Comparison of ENCODE assay signal across 13 cellular contexts in genomic region chr9:93598647-93599241, GRCh38. TPM values are rescaled to one million over a fixed set of nuclear protein-coding genes. Genes with fewer than 3 reads are reported as not detected.
DNase-seq lines count a peak whose midpoint lies in the region; ATAC-seq and TF ChIP-seq lines count a peak whose summit lies in the region.
"Had no signal": no experiment of that assay in that cellular context is flagged by ENCODE, and none has a peak within 500 bp of the region (broad histone marks: within the 10 kb centered on the region; RNA-seq: fewer than 3 reads in every experiment).

No MANE protein-coding gene starts in this region.

- peaks cover 0 to 2% (median 0%) of the 10 kb centered on the region in 7 donors for H3K9me3 Mint-ChIP-seq in CD4-positive, CD25-positive, alpha-beta regulatory T cell

- ATAC-seq in CD4-positive, CD25-positive, alpha-beta regulatory T cell (ENCODE audit: low read depth in 2 of 2): peak in 1 of 2 donors; percentile 42
- ATAC-seq in mucosa of descending colon (peak; percentile 63), GM21723 (IDR thresholded peaks at IDR 0.05; ENCODE audit: unreplicated experiment) (no peak), HG03469 (IDR thresholded peaks at IDR 0.05; ENCODE audit: unreplicated experiment) (no peak)
- ATAC-seq: esophagus mucosa had no signal

- no peaks in the 10 kb centered on the region for H3K9me3 ChIP-seq in CD4-positive, CD25-positive, alpha-beta regulatory T cell (ENCODE audit: control insufficient read depth in 2 of 2, low read length in 2 of 2)
- no peaks in the 10 kb centered on the region for H3K9me3 ChIP-seq in colonic mucosa
- no peaks in the 10 kb centered on the region for H3K9me3 ChIP-seq in mucosa of descending colon

- peak in 2 of 3 donors; percentile 22 to 82 for DNase-seq in CD4-positive, CD25-positive, alpha-beta regulatory T cell
- DNase-seq in Jurkat, Clone E6-1 (ENCODE audit: low read depth, low spot score): peak; percentile 45
- DNase-seq in colonic mucosa: peak; percentile 37
- DNase-seq in mucosa of descending colon: peak in 1 of 3 donors; percentile 47
- no peak for DNase-seq in ureter (ENCODE audit: low spot score)
- no peak for DNase-seq in stimulated activated CD4-positive, alpha-beta T cell treated with anti-CD3 and anti-CD28 coated beads, Interleukin-12 subunit alpha, Interleukin-12 subunit beta, amount 100 ng/mL, for 4 hours
- DNase-seq: DMS79 treated with DMSO at 0.1 percent for 48 hours, kidney glomerular epithelial cell, MM.1S, trophoblast cell had no signal

- H3K36me3 ChIP-seq in CD4-positive, CD25-positive, alpha-beta regulatory T cell (ENCODE audit: control insufficient read depth, insufficient read depth, low read length): no peaks in the 10 kb centered on the region
- H3K36me3 ChIP-seq in colonic mucosa (no peaks in the 10 kb centered on the region), mucosa of descending colon (ENCODE audit: low read depth) (no peaks in the 10 kb centered on the region)

- H3K4me3 ChIP-seq in CD4-positive, CD25-positive, alpha-beta regulatory T cell (ENCODE audit: low read depth, low read length): no peak overlapping the region
- H3K4me3 ChIP-seq in Jurkat, Clone E6-1 (ENCODE audit: low read length): no peak overlapping the region
- H3K4me3 ChIP-seq in colonic mucosa (no peak overlapping the region), mucosa of descending colon (no peak overlapping the region)

- H3K27ac Mint-ChIP-seq in CD4-positive, CD25-positive, alpha-beta regulatory T cell: peak overlapping the region; percentile 67 to 89 (median 81)

- no peaks in the 10 kb centered on the region for H3K27me3 ChIP-seq in CD4-positive, CD25-positive, alpha-beta regulatory T cell (ENCODE audit: control insufficient read depth, insufficient read depth, low read length)
- H3K27me3 ChIP-seq in colonic mucosa: no peaks in the 10 kb centered on the region

- peaks cover 41% of the 10 kb centered on the region for H3K4me1 ChIP-seq in CD4-positive, CD25-positive, alpha-beta regulatory T cell (ENCODE audit: control insufficient read depth, insufficient read depth, low read length, poor library complexity, severe bottlenecking)
- peaks cover 20% of the 10 kb centered on the region for H3K4me1 ChIP-seq in colonic mucosa
- peaks cover 37% of the 10 kb centered on the region for H3K4me1 ChIP-seq in mucosa of descending colon (ENCODE audit: low read depth)

- peaks cover 13 to 74% (median 51%) of the 10 kb centered on the region in 4 donors for H3K4me1 Mint-ChIP-seq in CD4-positive, CD25-positive, alpha-beta regulatory T cell

- no peak for TF ChIP-seq CTCF in colonic mucosa (IDR thresholded peaks at IDR 0.05)
- TF ChIP-seq CTCF in mucosa of descending colon (IDR thresholded peaks at IDR 0.05): no peak

- H3K36me3 Mint-ChIP-seq in CD4-positive, CD25-positive, alpha-beta regulatory T cell: peaks cover 4% of the 10 kb centered on the region

- no peak overlapping the region for H3K9ac ChIP-seq in colonic mucosa (ENCODE audit: low read depth in 2 of 2, low read length in 2 of 2)

- H3K4me3 Mint-ChIP-seq in CD4-positive, CD25-positive, alpha-beta regulatory T cell: peak overlapping the region; percentile 55 to 78 (median 64)

- no peaks in the 10 kb centered on the region for H3K27me3 Mint-ChIP-seq in CD4-positive, CD25-positive, alpha-beta regulatory T cell

- no peak overlapping the region for H3K27ac ChIP-seq in CD4-positive, CD25-positive, alpha-beta regulatory T cell (ENCODE audit: insufficient read depth, low read length, poor library complexity, severe bottlenecking)
- H3K27ac ChIP-seq in colonic mucosa: no peak overlapping the region

- intact Hi-C loops in colonic mucosa (cut with DNase I): no loop called here
- intact Hi-C loops in mucosa of descending colon (cut with DNase I, micrococcal nuclease): no loop called here

RNA-seq across cellular contexts. Expression of gene PHF2, which starts 22.4 kb away (rescaled TPM):
- total RNA-seq in CD4-positive, CD25-positive, alpha-beta regulatory T cell: 29.4 TPM
- polyA plus RNA-seq in CD4-positive, CD25-positive, alpha-beta regulatory T cell: 1 to 10 TPM in 2 of 4 donors, under 1 TPM in 2; 0.37 to 1.3 (median 0.94) TPM
- 17.7 TPM for polyA plus RNA-seq in Jurkat, Clone E6-1 (2012; ENCODE audit: insufficient read depth, insufficient read length)
- total RNA-seq in colonic mucosa (10 to 100 TPM; 22.7 to 23.4 TPM), mucosa of descending colon (10 to 100 TPM; 19.1 to 42.9 (median 21.7) TPM), ureter (34.6 TPM)

Comparison
In these comparisons a context has a peak if more than half of its experiments do, and no peak if none do; other contexts are left out.
1. DNase-seq: peak in CD4-positive, CD25-positive, alpha-beta regulatory T cell (2 of 3), Jurkat, Clone E6-1 (single experiment) and colonic mucosa (single experiment); none in ureter (single experiment) and stimulated activated CD4-positive, alpha-beta T cell treated with anti-CD3 and anti-CD28 coated beads, Interleukin-12 subunit alpha, Interleukin-12 subunit beta, amount 100 ng/mL, for 4 hours (single experiment).